In genomic region chr3:49238274-49239127, GRCh38 we compare ENCODE assay signal across 10 cellular contexts. TPM values are rescaled to one million over a fixed set of nuclear protein-coding genes. Genes with fewer than 3 reads are reported as not detected.
DNase-seq lines count a peak whose midpoint lies in the region; ATAC-seq and TF ChIP-seq lines count a peak whose summit lies in the region.
"Had no signal": no experiment of that assay in that cellular context is flagged by ENCODE, and none has a peak within 500 bp of the region (broad histone marks: within the 10 kb centered on the region; RNA-seq: fewer than 3 reads in every experiment).

No MANE protein-coding gene starts in this region.

- no peaks in the 10 kb centered on the region for H4K20me1 ChIP-seq in DOHH2 (ENCODE audit: control insufficient read depth, insufficient read depth, low read depth, low read length)
- H4K20me1 ChIP-seq in fibroblast of lung (ENCODE audit: control insufficient read depth, extremely low read depth, insufficient read depth, low read length), result no peaks in the 10 kb centered on the region
- no peaks in the 10 kb centered on the region for H4K20me1 ChIP-seq in osteoblast (ENCODE audit: insufficient read depth, low read length)

- H3K9me3 ChIP-seq in DOHH2 (ENCODE audit: control insufficient read depth, insufficient read depth, low read length), result peaks cover 13% of the 10 kb centered on the region; the same call in 1 of the 2 replicates
- H3K9me3 ChIP-seq in fibroblast of lung (ENCODE audit: control insufficient read depth, insufficient read depth, low read depth, low read length), result no peaks in the 10 kb centered on the region
- no peaks in the 10 kb centered on the region for H3K9me3 ChIP-seq in osteoblast (ENCODE audit: low read depth, low read length)

- TF ChIP-seq CTCF in DOHH2 (IDR thresholded peaks at IDR 0.05; ENCODE audit: low read depth, low read length, poor library complexity, severe bottlenecking) (no peak), fibroblast of lung (conservative IDR thresholded peaks at IDR 0.05 in 1 of 2, IDR thresholded peaks at IDR 0.05 in 1 of 2; ENCODE audit: low read depth in 1 of 2, low read length in 2 of 2) (no peak), osteoblast (IDR thresholded peaks at IDR 0.05; ENCODE audit: extremely low read depth, low read depth, low read length) (no peak)

- H3K9me2 ChIP-seq in DOHH2 (replicated peaks; ENCODE audit: control insufficient read depth, low read length), result no peaks in the 10 kb centered on the region

- no peak overlapping the region for H3K9ac ChIP-seq in fibroblast of lung (ENCODE audit: insufficient read depth, low read length)

- peaks cover 3% of the 10 kb centered on the region for H3K36me3 Mint-ChIP-seq in T-helper 2 cell treated with Interferon-gamma antibody and Interleukin-4, amounts not matched to agents 5 μg/mL and 100 μg/mL, for 36 hours (ENCODE audit: low read depth)

- no peak overlapping the region for H3K4me3 ChIP-seq in DOHH2 (ENCODE audit: low read length)
- H3K4me3 ChIP-seq in fibroblast of lung (replicated peaks in 1 of 4; ENCODE audit: control extremely low read depth in 1 of 4, insufficient read depth in 1 of 4, low read depth in 3 of 4, low read length in 4 of 4), result no peak overlapping the region
- H3K4me3 ChIP-seq in osteoblast (ENCODE audit: insufficient read depth, low read length), result no peak overlapping the region
- H3K4me3 ChIP-seq: ascending aorta had no signal

- no peaks in the 10 kb centered on the region for H3K27me3 ChIP-seq in DOHH2 (ENCODE audit: control insufficient read depth, low read length)
- H3K27me3 ChIP-seq in fibroblast of lung (ENCODE audit: control insufficient read depth, insufficient read depth, low read length), result no peaks in the 10 kb centered on the region
- no peaks in the 10 kb centered on the region for H3K27me3 ChIP-seq in osteoblast (ENCODE audit: insufficient read depth, low read length)
- H3K27me3 ChIP-seq: ascending aorta had no signal

- no peaks in the 10 kb centered on the region for H3K36me3 ChIP-seq in DOHH2 (ENCODE audit: control insufficient read depth, low read length)
- H3K36me3 ChIP-seq in fibroblast of lung (ENCODE audit: control insufficient read depth, insufficient read depth, low read length), result peaks cover 1% of the 10 kb centered on the region
- H3K36me3 ChIP-seq in osteoblast (ENCODE audit: insufficient read depth, low read length), result peaks cover 4% of the 10 kb centered on the region

- no peak overlapping the region for H2AFZ ChIP-seq in fibroblast of lung (ENCODE audit: low read length)
- no peak overlapping the region for H2AFZ ChIP-seq in osteoblast (ENCODE audit: low read length)

- no peak overlapping the region for H3K27ac Mint-ChIP-seq in T-helper 2 cell treated with Interferon-gamma antibody and Interleukin-4, amounts not matched to agents 5 μg/mL and 100 μg/mL, for 36 hours

- no peaks in the 10 kb centered on the region for H3K27me3 Mint-ChIP-seq in T-helper 2 cell treated with Interferon-gamma antibody and Interleukin-4, amounts not matched to agents 5 μg/mL and 100 μg/mL, for 36 hours (ENCODE audit: low read depth)

- H3K27ac ChIP-seq in DOHH2 (ENCODE audit: low read depth, low read length) (peak overlapping the region; percentile 32), fibroblast of lung (ENCODE audit: insufficient read depth, low read length) (peak overlapping the region; percentile 43), osteoblast (ENCODE audit: low read depth, low read length) (peak overlapping the region; percentile 10)

- peaks cover 11% of the 10 kb centered on the region for H3K9me3 Mint-ChIP-seq in T-helper 2 cell treated with Interferon-gamma antibody and Interleukin-4, amounts not matched to agents 5 μg/mL and 100 μg/mL, for 36 hours

- H3K4me2 ChIP-seq in DOHH2 (ENCODE audit: low read length), result peak overlapping the region; percentile 39
- H3K4me2 ChIP-seq in fibroblast of lung (ENCODE audit: extremely low read depth, insufficient read depth, low read length), result no peak overlapping the region
- no peak overlapping the region for H3K4me2 ChIP-seq in osteoblast (ENCODE audit: insufficient read depth, low read length)

- DNase-seq in RPMI8226, result peak; percentile 46
- peak; percentile 45 to 84 for DNase-seq in fibroblast of lung (ENCODE audit: low read depth in 2 of 2)
- peak; percentile 38 for DNase-seq in osteoblast (ENCODE audit: insufficient read length, low spot score, missing footprints)
- no peak for DNase-seq in NCI-H524 (lab: John Stamatoyannopoulos, UW)
- no peak for DNase-seq in T-helper 2 cell treated with Interferon-gamma antibody and Interleukin-4, amounts not matched to agents 5 μg/mL and 100 μg/mL, for 36 hours (ENCODE audit: low spot score)
- DNase-seq in LoVo (ENCODE audit: low spot score), result no peak
- DNase-seq: NCI-H2171 treated with DMSO at 0.1 percent for 48 hours had no signal

- H3K4me1 ChIP-seq in DOHH2 (ENCODE audit: control insufficient read depth, low read length) (peaks cover 9% of the 10 kb centered on the region), fibroblast of lung (ENCODE audit: control insufficient read depth, extremely low read depth, insufficient read depth, low read length) (no peaks in the 10 kb centered on the region), osteoblast (ENCODE audit: insufficient read depth, low read length) (no peaks in the 10 kb centered on the region)
- H3K4me1 ChIP-seq: ascending aorta had no signal

- H3K79me2 ChIP-seq in DOHH2 (ENCODE audit: control insufficient read depth, low read length) (no peaks in the 10 kb centered on the region), fibroblast of lung (ENCODE audit: control insufficient read depth, insufficient read depth, low read length) (no peaks in the 10 kb centered on the region), osteoblast (ENCODE audit: insufficient read depth, low read length) (peaks cover 3% of the 10 kb centered on the region)

- no peaks in the 10 kb centered on the region for H3F3A ChIP-seq in DOHH2 (ENCODE audit: control insufficient read depth, insufficient read depth)

- H3K4me1 Mint-ChIP-seq in T-helper 2 cell treated with Interferon-gamma antibody and Interleukin-4, amounts not matched to agents 5 μg/mL and 100 μg/mL, for 36 hours (ENCODE audit: low read depth), result no peaks in the 10 kb centered on the region

- ATAC-seq in GM21529 (IDR thresholded peaks at IDR 0.05; ENCODE audit: unreplicated experiment), result no peak

- no peak overlapping the region for H3K4me3 Mint-ChIP-seq in T-helper 2 cell treated with Interferon-gamma antibody and Interleukin-4, amounts not matched to agents 5 μg/mL and 100 μg/mL, for 36 hours

RNA-seq across cellular contexts. Expression of gene C3orf62, which starts 38.5 kb away (rescaled TPM):
- 1.5 TPM in 2 replicates for total RNA-seq in fibroblast of lung
- 1.2 and 1.3 TPM in 2 replicates for polyA plus RNA-seq in fibroblast of lung
- 2.0 and 2.2 TPM in 2 replicates for polyA plus RNA-seq in fibroblast of lung (2012)
- polyA minus RNA-seq in fibroblast of lung (ENCODE audit: low replicate concordance), result 0.71 and 4.9 TPM in 2 replicates
- total RNA-seq in osteoblast, result 1.8 and 3.6 TPM in 2 replicates

Comparison
In these comparisons a context has a peak if more than half of its experiments do, and no peak if none do; other contexts are left out.
1. DNase-seq: peak in RPMI8226 (single experiment), fibroblast of lung (2 of 2) and osteoblast (single experiment); none in NCI-H524 (0 of 2), T-helper 2 cell treated with Interferon-gamma antibody and Interleukin-4, amounts not matched to agents 5 μg/mL and 100 μg/mL, for 36 hours (single experiment) and LoVo (single experiment).
2. Peak in every context shown above with its lines, with median percentiles within 50 percentile points of each other: H3K27ac ChIP-seq.